16 cellular contexts compared by ENCODE assay signal in genomic region chr5:147973086-147973485, GRCh38.
"Had no signal": no experiment of that assay in that cellular context is flagged by ENCODE, and none has a peak within 500 bp of the region (broad histone marks: within the 10 kb centered on the region; RNA-seq: fewer than 3 reads in every experiment).

No MANE protein-coding gene starts in this region.

- H3K9me3 ChIP-seq: psoas muscle, tibial artery had no signal

- ATAC-seq: activated CD8-positive, alpha-beta T cell treated with anti-CD3 and anti-CD28 coated beads, Interleukin-2, amount 10 ng/mL, durations not matched to agents 7 days and 5 days; activated T-cell treated with anti-CD3 and anti-CD28 coated beads, Interleukin-2, amount 50 U/mL, for 4 hours; naive thymus-derived CD8-positive, alpha-beta T cell; psoas muscle; right cardiac atrium had no signal

- H3K4me1 ChIP-seq: psoas muscle, tibial artery had no signal

- H3K27ac ChIP-seq: dorsolateral prefrontal cortex, ovary, psoas muscle, tibial artery had no signal

- H3K27me3 ChIP-seq: ovary, tibial artery had no signal

- DNase-seq: activated CD4-positive, alpha-beta T cell treated with anti-CD3 and anti-CD28 coated beads for 48 hours; activated CD4-positive, CD25-positive, alpha-beta regulatory T cell; activated CD8-positive, alpha-beta T cell treated with anti-CD3 and anti-CD28 coated beads, Interleukin-2, amount 10 ng/mL, durations not matched to agents 7 days and 5 days; activated naive CD4-positive, alpha-beta T cell treated with anti-CD3 and anti-CD28 coated beads for 36 hours; activated T-cell treated with anti-CD3 and anti-CD28 coated beads, Interleukin-2, amount 50 U/mL, for 4 hours; anterior cingulate cortex; caudate nucleus; dorsolateral prefrontal cortex; foreskin fibroblast; naive thymus-derived CD8-positive, alpha-beta T cell; ovary; psoas muscle; right cardiac atrium; stimulated activated CD4-positive, alpha-beta T cell treated with anti-CD3 and anti-CD28 coated beads, Interleukin-2, amount 100 ng/mL, for 24 hours; stimulated activated naive CD4-positive, alpha-beta T cell treated with Interleukin-2 at 50 U/mL for 16 hours; tibial artery had no signal

- H3K36me3 ChIP-seq: ovary, tibial artery had no signal

- H3K4me3 ChIP-seq: dorsolateral prefrontal cortex, ovary, psoas muscle, tibial artery had no signal
